12 cellular contexts compared by ENCODE assay signal in genomic region chr21:15001773-15002647, GRCh38.
A peak's percentile ranks its signal among the peaks of the same experiment; 100 is the strongest.
DNase-seq lines count a peak whose midpoint lies in the region; ATAC-seq, FAIRE-seq and TF ChIP-seq lines count a peak whose summit lies in the region.
"Had no signal": no experiment of that assay in that cellular context is flagged by ENCODE, and none has a peak within 500 bp of the region (broad histone marks: within the 10 kb centered on the region; RNA-seq: fewer than 3 reads in every experiment).

No MANE protein-coding gene starts in this region.

- ATAC-seq in GM21619 (IDR thresholded peaks at IDR 0.05; ENCODE audit: unreplicated experiment) (peak; percentile 84), HG03460 (IDR thresholded peaks at IDR 0.05; ENCODE audit: unreplicated experiment) (peak; percentile 82)
- ATAC-seq: PC-3 had no signal

- FAIRE-seq in GM12892 (lab: Jason Lieb, UNC) = peak; percentile 57
- FAIRE-seq: colon had no signal

- H3K79me2 ChIP-seq in hepatocyte = peaks cover 98% of the 10 kb centered on the region

- no peak overlapping the region for H3K27ac ChIP-seq in stomach
- no peak overlapping the region for H3K27ac ChIP-seq in hepatocyte
- peak overlapping the region in 1 of 8 donors; percentile 7 for H3K27ac ChIP-seq in spleen

- no peak for TF ChIP-seq POLR2A in GM12892 (IDR thresholded peaks at IDR 0.05; ENCODE audit: low read depth, low read length)
- no peak for TF ChIP-seq POLR2A in stomach (IDR thresholded peaks at IDR 0.05)
- TF ChIP-seq POLR2A in spleen (IDR thresholded peaks at IDR 0.05) = no peak

- H3K4me2 ChIP-seq in hepatocyte = no peak overlapping the region

- intact Hi-C loops in stomach (cut with DNase I; ENCODE audit: low total_unique reads) = no loop called here
- intact Hi-C loops in spleen (cut with DNase I; ENCODE audit: low total_unique reads) = no loop called here

- H3K4me1 ChIP-seq in stomach (peaks cover 14 to 78% (median 36%) of the 10 kb centered on the region in 4 donors), hepatocyte (ENCODE audit: insufficient read depth) (peaks cover 19% of the 10 kb centered on the region), spleen (peaks cover 15 to 75% (median 57%) of the 10 kb centered on the region in 6 donors)

- H3K27me3 ChIP-seq in stomach (no peaks in the 10 kb centered on the region), hepatocyte (no peaks in the 10 kb centered on the region), spleen (replicated peaks in 1 of 7) (no peaks in the 10 kb centered on the region)

- TF ChIP-seq CTCF in stomach (IDR thresholded peaks at IDR 0.05) (no peak), hepatocyte (IDR thresholded peaks at IDR 0.05; ENCODE audit: poor library complexity) (no peak), spleen (IDR thresholded peaks at IDR 0.05 in 8 of 11, conservative IDR thresholded peaks at IDR 0.05 in 3 of 11) (no peak)

- H3K9me3 ChIP-seq in stomach = no peaks in the 10 kb centered on the region
- H3K9me3 ChIP-seq in hepatocyte (ENCODE audit: low read depth) = no peaks in the 10 kb centered on the region
- no peaks in the 10 kb centered on the region for H3K9me3 ChIP-seq in spleen

- H3K36me3 ChIP-seq in stomach = no peaks in the 10 kb centered on the region
- H3K36me3 ChIP-seq in hepatocyte (replicated peaks; ENCODE audit: insufficient read depth, low read depth) = no peaks in the 10 kb centered on the region
- no peaks in the 10 kb centered on the region for H3K36me3 ChIP-seq in spleen

- no peak for DNase-seq in GM12892 (ENCODE audit: insufficient read length)
- DNase-seq in iris pigment epithelial cell (ENCODE audit: low read depth) = peak; percentile 32
- DNase-seq in stomach = no peak
- no peak for DNase-seq in hepatocyte (ENCODE audit: low spot score)
- DNase-seq in spleen = no peak
- no peak for DNase-seq in DMS79 (lab: John Stamatoyannopoulos, UW)
- DNase-seq: DMS53; PC-3; stimulated activated CD4-positive, alpha-beta T cell treated with anti-CD3 and anti-CD28 coated beads, Interleukin-4, amount 100 ng/mL, for 4 hours had no signal

- H2AFZ ChIP-seq in hepatocyte = no peak overlapping the region

- H3K4me3 ChIP-seq in stomach = no peak overlapping the region
- no peak overlapping the region for H3K4me3 ChIP-seq in hepatocyte
- H3K4me3 ChIP-seq in spleen = no peak overlapping the region

- H3K9me2 ChIP-seq in hepatocyte (replicated peaks; ENCODE audit: insufficient read depth) = no peaks in the 10 kb centered on the region

- H4K20me1 ChIP-seq in hepatocyte (ENCODE audit: insufficient read depth, poor library complexity, severe bottlenecking) = peaks cover 35% of the 10 kb centered on the region

- no peak for TF ChIP-seq EP300 in stomach (IDR thresholded peaks at IDR 0.05)

- WGBS in stomach, 5 donors = 38 to 57% (median 51%) methylated on average over 15 of the region's 15 CpGs
- 74% methylated on average over 15 of the region's 15 CpGs for WGBS in hepatocyte (ENCODE audit: low lambda C conversion rate, missing lambda C conversion rate)
- WGBS in spleen, 5 donors = 72 to 80% (median 75%) methylated on average over 15 of the region's 15 CpGs
